Comparison of ENCODE assay signal across 8 cellular contexts in the genomic region with DNA sequence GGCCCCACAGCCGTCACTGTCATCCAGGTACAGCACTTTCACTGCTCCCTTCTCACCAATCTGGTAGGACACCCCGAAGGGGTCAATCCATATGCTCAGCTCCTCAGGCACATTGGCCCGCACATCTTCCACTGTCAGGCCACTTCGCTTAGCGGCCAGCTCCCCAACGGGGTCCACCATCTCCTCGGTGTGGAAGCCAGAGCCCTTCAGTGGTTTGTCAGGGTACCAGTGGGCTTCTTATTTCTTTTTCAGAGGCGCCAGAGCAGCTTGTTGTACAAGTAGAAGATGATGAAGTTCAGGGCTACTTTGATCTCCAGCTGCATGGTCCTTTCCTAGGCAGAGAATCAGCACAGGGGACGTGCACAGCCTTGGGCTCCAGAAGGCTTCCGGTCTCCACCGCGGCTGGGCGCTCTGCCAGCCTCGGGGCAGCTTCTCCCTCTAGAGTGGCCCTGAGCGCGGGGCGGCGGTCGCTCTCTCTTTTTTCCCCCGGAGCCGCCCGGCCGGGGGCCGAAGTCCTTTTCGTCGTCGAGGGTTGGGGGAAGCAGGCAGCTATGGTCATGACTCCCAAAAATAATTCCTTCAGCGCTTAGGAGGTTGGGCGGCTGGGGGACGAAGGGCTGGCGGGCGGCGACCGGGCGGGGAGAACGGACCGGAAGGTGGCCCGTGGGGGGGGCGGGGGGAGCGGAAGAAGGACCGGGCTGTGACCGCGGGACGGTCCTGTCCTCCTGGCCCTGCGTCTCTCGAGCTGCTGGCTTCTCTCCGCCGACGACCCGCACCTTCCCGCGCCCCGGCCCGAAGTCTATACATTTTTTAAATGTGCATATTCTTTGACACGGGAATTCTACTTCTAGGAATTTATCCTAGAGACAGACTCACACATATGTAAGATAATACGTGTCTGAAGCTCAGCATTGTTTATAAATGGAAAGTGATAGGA. TPM values are rescaled to one million over a fixed set of nuclear protein-coding genes. Genes with fewer than 3 reads are reported as not detected.
DNase-seq lines count a peak whose midpoint lies in the region; ATAC-seq, FAIRE-seq and TF ChIP-seq lines count a peak whose summit lies in the region.

No MANE protein-coding gene starts in this region.

- H3K9me3 ChIP-seq in HUES64 (ENCODE audit: insufficient read depth, low read depth, low read length) (no peaks in the 10 kb centered on the region), keratinocyte (ENCODE audit: control insufficient read depth, low read depth, low read length) (no peaks in the 10 kb centered on the region)

- no peak for TF ChIP-seq CTCF in keratinocyte (optimal IDR thresholded peaks at IDR 0.05 in 1 of 3, IDR thresholded peaks at IDR 0.05 in 1 of 3, conservative IDR thresholded peaks at IDR 0.05 in 1 of 3; ENCODE audit: extremely low read depth in 1 of 3, insufficient read depth in 2 of 3, low read length in 3 of 3)

- H2AFZ ChIP-seq in keratinocyte (ENCODE audit: control insufficient read depth, low read length): peak overlapping the region; percentile 69

- WGBS in HUES64: 13% methylated on average over 55 of the region's 56 CpGs

- no peaks in the 10 kb centered on the region for H3K79me2 ChIP-seq in keratinocyte (ENCODE audit: control insufficient read depth, insufficient read depth, low read length)

- peak overlapping the region; percentile 60 for H3K4me3 Mint-ChIP-seq in central memory CD8-positive, alpha-beta T cell

- H3K27me3 ChIP-seq in HUES64 (ENCODE audit: insufficient read depth, low read length) (peaks cover 82% of the 10 kb centered on the region), keratinocyte (ENCODE audit: control insufficient read depth, extremely low read depth, insufficient read depth, low read length) (no peaks in the 10 kb centered on the region)

- no peaks in the 10 kb centered on the region for H4K20me1 ChIP-seq in keratinocyte (ENCODE audit: control insufficient read depth, extremely low read depth, insufficient read depth, low read length)

- no peak overlapping the region for H3K27ac Mint-ChIP-seq in central memory CD8-positive, alpha-beta T cell (ENCODE audit: low read depth)

- H3K36me3 ChIP-seq in HUES64 (ENCODE audit: insufficient read depth, low read length) (no peaks in the 10 kb centered on the region), keratinocyte (ENCODE audit: control insufficient read depth in 2 of 2, extremely low read depth in 1 of 2, insufficient read depth in 2 of 2, low read length in 2 of 2) (no peaks in the 10 kb centered on the region)

- H3K9me3 Mint-ChIP-seq in central memory CD8-positive, alpha-beta T cell: no peaks in the 10 kb centered on the region

- DNase-seq in DMS153 (lab: John Stamatoyannopoulos, UW): peak; percentile 54
- peak; percentile 78 for DNase-seq in RKO (ENCODE audit: low spot score)
- DNase-seq in central memory CD8-positive, alpha-beta T cell (ENCODE audit: low spot score in 2 of 2): no peak
- DNase-seq in keratinocyte (ENCODE audit: low read depth, low spot score): no peak

- no peaks in the 10 kb centered on the region for H3K9me1 ChIP-seq in keratinocyte (ENCODE audit: control insufficient read depth, extremely low read depth, insufficient read depth, low read length)

- peak overlapping the region; percentile 45; the same call in 1 of the 2 replicates for H3K9ac ChIP-seq in HUES64 (ENCODE audit: low read depth, low read length)
- H3K9ac ChIP-seq in keratinocyte (ENCODE audit: control insufficient read depth, extremely low read depth, insufficient read depth, low read length): no peak overlapping the region

- peak overlapping the region; percentile 70 for H3K4me3 ChIP-seq in HUES64 (ENCODE audit: low read length)
- H3K4me3 ChIP-seq in keratinocyte (ENCODE audit: control insufficient read depth in 2 of 3, extremely low read depth in 1 of 3, insufficient read depth in 2 of 3, low read depth in 1 of 3, low read length in 3 of 3): peak overlapping the region; percentile 49 to 62 (median 54)
- peak overlapping the region; percentile 40 to 61 (median 46) for H3K4me3 ChIP-seq in skin epidermis

- H3K36me3 Mint-ChIP-seq in central memory CD8-positive, alpha-beta T cell (ENCODE audit: insufficient read depth): no peaks in the 10 kb centered on the region

- H3K4me2 ChIP-seq in keratinocyte (ENCODE audit: control insufficient read depth, extremely low read depth, insufficient read depth, low read depth, low read length): peak overlapping the region; percentile 68

- peak; percentile 26 for FAIRE-seq in keratinocyte (lab: Jason Lieb, UNC)

- H3K4me1 Mint-ChIP-seq in central memory CD8-positive, alpha-beta T cell: no peaks in the 10 kb centered on the region

- ATAC-seq in GM19395 (IDR thresholded peaks at IDR 0.05; ENCODE audit: unreplicated experiment): peak; percentile 66
- ATAC-seq in central memory CD8-positive, alpha-beta T cell (replicated peaks; ENCODE audit: extremely low read depth, poor library complexity, severe bottlenecking): peak; percentile 46
- no peak for ATAC-seq in GM21526 (IDR thresholded peaks at IDR 0.05; ENCODE audit: low FRiP score, unreplicated experiment)

- H3K27me3 Mint-ChIP-seq in central memory CD8-positive, alpha-beta T cell: peaks cover 89% of the 10 kb centered on the region

- H3K27ac ChIP-seq in HUES64 (ENCODE audit: low read depth, low read length) (no peak overlapping the region), keratinocyte (ENCODE audit: control insufficient read depth, insufficient read depth, low read length) (no peak overlapping the region), skin epidermis (peak overlapping the region in 18 of 21 experiments; percentile 4 to 84 (median 66))

- H3K4me1 ChIP-seq in HUES64 (ENCODE audit: insufficient read depth, low read length): 0 out of 2 replicates have a peak, but pooled peaks cover 1% of the 10 kb centered on the region
- H3K4me1 ChIP-seq in keratinocyte (ENCODE audit: control insufficient read depth, extremely low read depth, insufficient read depth, low read length): peaks cover 9% of the 10 kb centered on the region

- dilution Hi-C loops in keratinocyte (cut with MboI; ENCODE audit: extremely low pct_ligation_motif_present, low sequenced_read_pairs): no loop called here

RNA-seq across cellular contexts. Expression of a gene that starts 6.5 kb away (rescaled TPM):
- polyA plus RNA-seq in HUES64 (2013, experiment 1 of 2): 11.2 TPM
- 13.0 TPM for polyA plus RNA-seq in HUES64 (2013, experiment 2 of 2)
- 8.3 to 15.9 TPM (median 12.0 TPM) in 3 replicates for polyA plus RNA-seq in keratinocyte
- polyA plus RNA-seq in keratinocyte (2011; ENCODE audit: low read depth): 8.0 TPM
- 4.6 and 8.4 TPM in 2 replicates for polyA plus RNA-seq in keratinocyte (2011; cell fraction: cytosol; rRNA removed)
- 29.4 and 36.9 TPM in 2 replicates for polyA plus RNA-seq in keratinocyte (2011; cell fraction: nucleus; rRNA removed)
- polyA plus RNA-seq in keratinocyte (2012; ENCODE audit: low replicate concordance): 4.9 and 12.9 TPM in 2 replicates
- polyA minus RNA-seq in keratinocyte: 2.2 to 11.5 TPM (median 11.2 TPM) in 3 replicates
- polyA minus RNA-seq in keratinocyte (2011; cell fraction: cytosol; rRNA and poly(A)+ RNA removed): 4.6 TPM
- 9.9 and 12.6 TPM in 2 replicates for polyA minus RNA-seq in keratinocyte (2011; cell fraction: nucleus; rRNA and poly(A)+ RNA removed)

RNA-seq across cellular contexts. Expression of a gene that starts 33.5 kb away (rescaled TPM):
- polyA plus RNA-seq in HUES64 (2013, experiment 1 of 2): 4.5 TPM
- 4.9 TPM for polyA plus RNA-seq in HUES64 (2013, experiment 2 of 2)
- polyA plus RNA-seq in keratinocyte: 2.6 to 3.5 TPM (median 2.9 TPM) in 3 replicates
- polyA plus RNA-seq in keratinocyte (2011; ENCODE audit: low read depth): 0.69 TPM
- 1.6 and 1.9 TPM in 2 replicates for polyA plus RNA-seq in keratinocyte (2011; cell fraction: cytosol; rRNA removed)
- 3.5 and 3.8 TPM in 2 replicates for polyA plus RNA-seq in keratinocyte (2011; cell fraction: nucleus; rRNA removed)
- 2.3 and 2.7 TPM in 2 replicates for polyA plus RNA-seq in keratinocyte (2012; ENCODE audit: low replicate concordance)
- polyA minus RNA-seq in keratinocyte: 0.56 to 3.2 TPM (median 2.8 TPM) in 3 replicates
- 2.7 TPM for polyA minus RNA-seq in keratinocyte (2011; cell fraction: cytosol; rRNA and poly(A)+ RNA removed)
- polyA minus RNA-seq in keratinocyte (2011; cell fraction: nucleus; rRNA and poly(A)+ RNA removed): 2.1 and 2.4 TPM in 2 replicates

RNA-seq across cellular contexts. Expression of a gene that starts 40.5 kb away (rescaled TPM):
- not detected for polyA plus RNA-seq in HUES64 (2013, experiment 1 of 2)
- polyA plus RNA-seq in HUES64 (2013, experiment 2 of 2): not detected
- polyA plus RNA-seq in keratinocyte: 0.25 to 0.35 TPM (median 0.31 TPM) in 3 replicates
- polyA plus RNA-seq in keratinocyte (2011; ENCODE audit: low read depth): 1.6 TPM
- 0.40 and 0.48 TPM in 2 replicates for polyA plus RNA-seq in keratinocyte (2011; cell fraction: cytosol; rRNA removed)
- polyA plus RNA-seq in keratinocyte (2011; cell fraction: nucleus; rRNA removed): 0.29 and 0.59 TPM in 2 replicates
- 0.47 and 1.0 TPM in 2 replicates for polyA plus RNA-seq in keratinocyte (2012; ENCODE audit: low replicate concordance)
- polyA minus RNA-seq in keratinocyte: 0.56 TPM in 1 of 3 replicates, not detected in the others
- not detected for polyA minus RNA-seq in keratinocyte (2011; cell fraction: cytosol; rRNA and poly(A)+ RNA removed)
- polyA minus RNA-seq in keratinocyte (2011; cell fraction: nucleus; rRNA and poly(A)+ RNA removed): 0.32 TPM in 1 of 2 replicates, not detected in the other

RNA-seq across cellular contexts. Expression of a gene that starts 48.4 kb away (rescaled TPM):
- polyA plus RNA-seq in HUES64 (2013, experiment 1 of 2): 11.5 TPM
- polyA plus RNA-seq in HUES64 (2013, experiment 2 of 2): 11.2 TPM
- 7.2 to 9.8 TPM (median 7.3 TPM) in 3 replicates for polyA plus RNA-seq in keratinocyte
- 2.3 TPM for polyA plus RNA-seq in keratinocyte (2011; ENCODE audit: low read depth)
- 4.4 and 7.4 TPM in 2 replicates for polyA plus RNA-seq in keratinocyte (2011; cell fraction: cytosol; rRNA removed)
- polyA plus RNA-seq in keratinocyte (2011; cell fraction: nucleus; rRNA removed): 11.7 and 15.2 TPM in 2 replicates
- polyA plus RNA-seq in keratinocyte (2012; ENCODE audit: low replicate concordance): 3.9 and 4.9 TPM in 2 replicates
- polyA minus RNA-seq in keratinocyte: 2.4 to 9.2 TPM (median 5.7 TPM) in 3 replicates
- polyA minus RNA-seq in keratinocyte (2011; cell fraction: cytosol; rRNA and poly(A)+ RNA removed): 4.2 TPM
- 4.3 and 6.1 TPM in 2 replicates for polyA minus RNA-seq in keratinocyte (2011; cell fraction: nucleus; rRNA and poly(A)+ RNA removed)

Comparison
In these comparisons a context has a peak if more than half of its experiments do, and no peak if none do; other contexts are left out.
1. DNase-seq: peak in DMS153 (single experiment) and RKO (single experiment); none in central memory CD8-positive, alpha-beta T cell (0 of 2) and keratinocyte (single experiment).
2. H3K27ac ChIP-seq: peak in skin epidermis (18 of 21); none in HUES64 (single experiment) and keratinocyte (single experiment).
3. Peak in every context shown above with its lines, with median percentiles within 50 percentile points of each other: H3K4me3 ChIP-seq.